Comparison of ENCODE assay signal across 1 cellular context in genomic region chr9:14511452-14511851, GRCh38.
A peak's percentile ranks its signal among the peaks of the same experiment; 100 is the strongest.
TF ChIP-seq lines count a peak whose summit lies in the region.

No MANE protein-coding gene starts in this region.

TF ChIP-seq in K562, 482 proteins besides CTCF, POLR2A, EP300 and RAD21 (continued from another document):
- TF ChIP-seq ATF3 (IDR thresholded peaks at IDR 0.05) (0 out of 2 replicates have a peak, but pooled peaks have one; percentile 9), ATF3 (CRISPR knock-in tag; conservative IDR thresholded peaks at IDR 0.05) (no peak), ATF1 (CRISPR knock-in tag; IDR thresholded peaks at IDR 0.05) (no peak), ATF1 (tag; IDR thresholded peaks at IDR 0.05) (0 out of 2 replicates have a peak, but pooled peaks have one; percentile 15), MYBL2 (IDR thresholded peaks at IDR 0.05; ENCODE audit: low read depth) (peak; percentile 60), MYBL2 (CRISPR knock-in tag; IDR thresholded peaks at IDR 0.05; ENCODE audit: borderline replicate concordance) (no peak), ZFP36 (IDR thresholded peaks at IDR 0.05; ENCODE audit: low read depth, low read length, partially characterized antibody) (peak; percentile 25), HDAC6 (IDR thresholded peaks at IDR 0.05; ENCODE audit: low read depth, low read length) (no peak), SMC3 (conservative IDR thresholded peaks at IDR 0.05; ENCODE audit: insufficient read depth, low read depth, low read length) (no peak), RAD51 (IDR thresholded peaks at IDR 0.05; ENCODE audit: borderline replicate concordance, low read depth) (no peak)
TF ChIP-seq in K562: peak in this region for 6.
